ENCODE assay signal across 12 cellular contexts in genomic region chr3:166283856-166284255, GRCh38.
DNase-seq lines count a peak whose midpoint lies in the region; ATAC-seq and TF ChIP-seq lines count a peak whose summit lies in the region.
"Had no signal": no experiment of that assay in that cellular context is flagged by ENCODE, and none has a peak within 500 bp of the region (broad histone marks: within the 10 kb centered on the region; RNA-seq: fewer than 3 reads in every experiment).

No MANE protein-coding gene starts in this region.

- no peaks in the 10 kb centered on the region for H3K36me3 Mint-ChIP-seq in stimulated activated naive B cell treated with anti-CD40 and anti-IgM and Interleukin-4, amounts not matched to agents 10 μg/mL and 1 μg/mL and 100 μg/mL, for 72 hours
- H3K36me3 Mint-ChIP-seq: IgD-negative memory B cell had no signal

- DNase-seq in AG10803 (ENCODE audit: low read depth), result peak; percentile 50
- peak; percentile 32 for DNase-seq in OCI-M1 (lab: John Stamatoyannopoulos, UW)
- DNase-seq in cardiac fibroblast (ENCODE audit: low read depth in 2 of 2), result peak; percentile 23 to 76
- DNase-seq in middle frontal gyrus (ENCODE audit: extremely low spot score, low spot score), result peak; percentile 19
- DNase-seq in activated CD4-positive, alpha-beta T cell treated with anti-CD3 and anti-CD28 coated beads, Interleukin-2, amount 50 U/mL, for 1 hour, result no peak
- no peak for DNase-seq in DMS114 treated with DMSO at 0.1 percent for 48 hours (lab: John Stamatoyannopoulos, UW; ENCODE audit: unreplicated experiment)
- no peak for DNase-seq in activated CD8-positive, alpha-beta memory T cell treated with anti-CD3 and anti-CD28 coated beads for 24 hours
- DNase-seq in stimulated activated naive B cell treated with anti-CD40 and anti-IgM and Interleukin-4, amounts not matched to agents 10 μg/mL and 1 μg/mL and 100 μg/mL, for 72 hours, result no peak
- DNase-seq: stimulated activated naive CD8-positive, alpha-beta T cell treated with anti-CD3 and anti-CD28 coated beads, Interleukin-15, Interleukin-2, amounts not matched to agents 100 U/mL and 50 U/mL, for 24 hours had no signal

- ATAC-seq in stimulated activated naive B cell treated with anti-CD40 and anti-IgM and Interleukin-4, amounts not matched to agents 10 μg/mL and 1 μg/mL and 100 μg/mL, for 72 hours (replicated peaks), result no peak
- ATAC-seq: stimulated activated naive CD8-positive, alpha-beta T cell treated with anti-CD3 and anti-CD28 coated beads, Interleukin-15, Interleukin-2, amounts not matched to agents 100 U/mL and 50 U/mL, for 24 hours had no signal

- H3K4me3 ChIP-seq in AG10803 (ENCODE audit: low read length), result no peak overlapping the region
- H3K4me3 ChIP-seq in cardiac fibroblast (replicated peaks in 1 of 2; ENCODE audit: low read depth in 2 of 2, low read length in 2 of 2), result no peak overlapping the region
- H3K4me3 ChIP-seq: BLaER1 treated with 17β-estradiol and CSF1 and Interleukin-3, amounts not matched to agents 10 nM and 100 nM; cardiac muscle cell had no signal

- TF ChIP-seq CTCF in AG10803 (conservative IDR thresholded peaks at IDR 0.05; ENCODE audit: low read length) (no peak), cardiac fibroblast (IDR thresholded peaks at IDR 0.05; ENCODE audit: low read depth, low read length) (no peak)

- no peaks in the 10 kb centered on the region for H3K9me3 Mint-ChIP-seq in stimulated activated naive B cell treated with anti-CD40 and anti-IgM and Interleukin-4, amounts not matched to agents 10 μg/mL and 1 μg/mL and 100 μg/mL, for 72 hours

- H3K27ac Mint-ChIP-seq in stimulated activated naive B cell treated with anti-CD40 and anti-IgM and Interleukin-4, amounts not matched to agents 10 μg/mL and 1 μg/mL and 100 μg/mL, for 72 hours, result no peak overlapping the region
- H3K27ac Mint-ChIP-seq: IgD-negative memory B cell had no signal

- H3K4me1 Mint-ChIP-seq in stimulated activated naive B cell treated with anti-CD40 and anti-IgM and Interleukin-4, amounts not matched to agents 10 μg/mL and 1 μg/mL and 100 μg/mL, for 72 hours, result no peaks in the 10 kb centered on the region
- H3K4me1 Mint-ChIP-seq: IgD-negative memory B cell had no signal

- H3K27me3 Mint-ChIP-seq in stimulated activated naive B cell treated with anti-CD40 and anti-IgM and Interleukin-4, amounts not matched to agents 10 μg/mL and 1 μg/mL and 100 μg/mL, for 72 hours, result no peaks in the 10 kb centered on the region
- H3K27me3 Mint-ChIP-seq: IgD-negative memory B cell had no signal

- no peak overlapping the region for H3K4me3 Mint-ChIP-seq in stimulated activated naive B cell treated with anti-CD40 and anti-IgM and Interleukin-4, amounts not matched to agents 10 μg/mL and 1 μg/mL and 100 μg/mL, for 72 hours
- H3K4me3 Mint-ChIP-seq: IgD-negative memory B cell had no signal

Comparison
In these comparisons a context has a peak if more than half of its experiments do, and no peak if none do; other contexts are left out.
1. DNase-seq: peak in AG10803 (single experiment), OCI-M1 (single experiment), cardiac fibroblast (2 of 2) and middle frontal gyrus (single experiment); none in activated CD4-positive, alpha-beta T cell treated with anti-CD3 and anti-CD28 coated beads, Interleukin-2, amount 50 U/mL, for 1 hour (single experiment), DMS114 treated with DMSO at 0.1 percent for 48 hours (single experiment), activated CD8-positive, alpha-beta memory T cell treated with anti-CD3 and anti-CD28 coated beads for 24 hours (single experiment) and stimulated activated naive B cell treated with anti-CD40 and anti-IgM and Interleukin-4, amounts not matched to agents 10 μg/mL and 1 μg/mL and 100 μg/mL, for 72 hours (single experiment).